ENCODE assay signal across 11 cellular contexts in genomic region chr12:31206038-31206670, GRCh38.
DNase-seq lines count a peak whose midpoint lies in the region; ATAC-seq and TF ChIP-seq lines count a peak whose summit lies in the region.
"Had no signal": no experiment of that assay in that cellular context is flagged by ENCODE, and none has a peak within 500 bp of the region (broad histone marks: within the 10 kb centered on the region; RNA-seq: fewer than 3 reads in every experiment).

No MANE protein-coding gene starts in this region.

- H3K4me1 ChIP-seq in HCT116 (ENCODE audit: control insufficient read depth in 1 of 2, insufficient read depth in 2 of 2, low read length in 2 of 2) (peaks cover 3 to 22% of the 10 kb centered on the region in 2 experiments; a peak in 3 of 4 replicates), SJCRH30 (peaks cover 16% of the 10 kb centered on the region), osteoblast (ENCODE audit: insufficient read depth, low read length) (no peaks in the 10 kb centered on the region)

- peak overlapping the region; percentile 35 for H3K4me2 ChIP-seq in HCT116 (ENCODE audit: low read length)
- H3K4me2 ChIP-seq in osteoblast (ENCODE audit: insufficient read depth, low read length): no peak overlapping the region

- no peak overlapping the region for H3K9ac ChIP-seq in HCT116 (ENCODE audit: low read length)

- H4K20me1 ChIP-seq in HCT116 (ENCODE audit: insufficient read depth): no peaks in the 10 kb centered on the region
- no peaks in the 10 kb centered on the region for H4K20me1 ChIP-seq in osteoblast (ENCODE audit: insufficient read depth, low read length)

- intact Hi-C loops in HCT116 (cut with micrococcal nuclease): no loop called here

- no peak for TF ChIP-seq RAD21 in HCT116 (IDR thresholded peaks at IDR 0.05; ENCODE audit: low read depth)

- H3K79me2 ChIP-seq in HCT116 (ENCODE audit: insufficient read depth, low read length) (no peaks in the 10 kb centered on the region), osteoblast (ENCODE audit: insufficient read depth, low read length) (no peaks in the 10 kb centered on the region)

- POLR2A ChIA-PET in HCT116 (lab: Charles Lee): no interaction called here

- H2AFZ ChIP-seq in HCT116 (ENCODE audit: low read depth, low read length, poor library complexity, severe bottlenecking): peak overlapping the region; percentile 82
- no peak overlapping the region for H2AFZ ChIP-seq in osteoblast (ENCODE audit: low read length)

- TF ChIP-seq CTCF in HCT116 (IDR thresholded peaks at IDR 0.05 in 2 of 3, conservative IDR thresholded peaks at IDR 0.05 in 1 of 3; ENCODE audit: borderline replicate concordance in 1 of 3, insufficient read depth in 1 of 3, low read depth in 2 of 3, low read length in 2 of 3) (no peak), fibroblast of pulmonary artery (IDR thresholded peaks at IDR 0.05; ENCODE audit: low read length, missing control alignments) (no peak), osteoblast (IDR thresholded peaks at IDR 0.05; ENCODE audit: extremely low read depth, low read depth, low read length) (no peak)

- RAD21 ChIA-PET in HCT116 (lab: Charles Lee; ENCODE audit: low non-redundant PET in 1 of 2, low total read pairs in 2 of 2, uncharacterized antibody in 2 of 2, unreplicated experiment in 2 of 2): no interaction called here

- H3K27ac ChIP-seq in HCT116 (ENCODE audit: low read depth, low read length) (no peak overlapping the region), SJCRH30 (peak overlapping the region; percentile 68), osteoblast (ENCODE audit: low read depth, low read length) (no peak overlapping the region)
- H3K27ac ChIP-seq: cardiac muscle cell had no signal

- no peaks in the 10 kb centered on the region for H3K9me2 ChIP-seq in HCT116 (ENCODE audit: insufficient read depth)

- no peak for TF ChIP-seq POLR2A in HCT116 (IDR thresholded peaks at IDR 0.05; ENCODE audit: borderline replicate concordance, extremely low read depth, insufficient read depth, insufficient read length)

- CTCF ChIA-PET in HCT116 (lab: Charles Lee): no interaction called here

- peak; percentile 69 for DNase-seq in HCT116 (ENCODE audit: low read depth, low spot score)
- DNase-seq in SJCRH30: peak; percentile 79 to 94
- DNase-seq in fibroblast of pulmonary artery (ENCODE audit: low read depth): peak; percentile 97
- peak; percentile 13 for DNase-seq in osteoblast (ENCODE audit: insufficient read length, low spot score, missing footprints)
- DNase-seq in NCI-H1092 treated with DMSO at 0.1 percent for 48 hours (lab: John Stamatoyannopoulos, UW): no peak
- no peak for DNase-seq in left lobe of liver (ENCODE audit: low spot score)
- no peak for DNase-seq in activated effector memory CD4-positive, alpha-beta T cell treated with anti-CD3 and anti-CD28 coated beads, Interleukin-2, amount 50 U/mL, for 16 hours
- no peak for DNase-seq in stimulated activated naive CD8-positive, alpha-beta T cell treated with anti-CD3 and anti-CD28 coated beads, Interleukin-15, Interleukin-2, amounts not matched to agents 100 U/mL and 50 U/mL, for 24 hours
- DNase-seq: activated CD4-positive, alpha-beta memory T cell treated with anti-CD3 and anti-CD28 coated beads, Interleukin-2, amount 10 ng/mL, durations not matched to agents 7 days and 5 days; left cardiac atrium had no signal

- BruUV-seq in HCT116 (replicated peaks; lab: Mats Ljungman, UMichigan): no TSS peak

- H3K9me3 ChIP-seq in HCT116 (ENCODE audit: control insufficient read depth in 1 of 2, insufficient read depth in 1 of 2, low read depth in 1 of 2, low read length in 2 of 2) (no peaks in the 10 kb centered on the region), SJCRH30 (replicated peaks) (no peaks in the 10 kb centered on the region; the same call in 1 of the 2 replicates), osteoblast (ENCODE audit: low read depth, low read length) (no peaks in the 10 kb centered on the region)

- H3K27me3 ChIP-seq in HCT116 (ENCODE audit: insufficient read depth, low read length) (no peaks in the 10 kb centered on the region), SJCRH30 (no peaks in the 10 kb centered on the region), osteoblast (ENCODE audit: insufficient read depth, low read length) (peaks cover 2% of the 10 kb centered on the region)
- H3K27me3 ChIP-seq: cardiac muscle cell had no signal

- H3K36me3 ChIP-seq in HCT116 (ENCODE audit: control insufficient read depth in 1 of 2, insufficient read depth in 2 of 2, low read length in 2 of 2) (no peaks in the 10 kb centered on the region), SJCRH30 (no peaks in the 10 kb centered on the region), osteoblast (ENCODE audit: insufficient read depth, low read length) (no peaks in the 10 kb centered on the region)
- H3K36me3 ChIP-seq: cardiac muscle cell had no signal

- ATAC-seq in HCT116: peak; percentile 85
- no peak for ATAC-seq in left lobe of liver
- ATAC-seq in stimulated activated naive CD8-positive, alpha-beta T cell treated with anti-CD3 and anti-CD28 coated beads, Interleukin-15, Interleukin-2, amounts not matched to agents 100 U/mL and 50 U/mL, for 24 hours: no peak

- H3K4me3 ChIP-seq in HCT116 (replicated peaks in 1 of 2; ENCODE audit: low read depth in 1 of 2, low read length in 2 of 2) (no peak overlapping the region), SJCRH30 (no peak overlapping the region), fibroblast of pulmonary artery (replicated peaks; ENCODE audit: low read depth, low read length) (no peak overlapping the region), osteoblast (ENCODE audit: insufficient read depth, low read length) (no peak overlapping the region)
- H3K4me3 ChIP-seq: cardiac muscle cell had no signal

TF ChIP-seq in HCT116, 20 proteins besides CTCF, POLR2A, EP300 and RAD21 (continues in another document):
- no peak for TF ChIP-seq EZH2 (IDR thresholded peaks at IDR 0.05)
- peak; percentile 27; the same call in 1 of the 2 replicates for TF ChIP-seq SP1 (IDR thresholded peaks at IDR 0.05; ENCODE audit: low read depth)
- no peak for TF ChIP-seq EZH2phosphoT487 (IDR thresholded peaks at IDR 0.05; ENCODE audit: borderline replicate concordance)
- no peak for TF ChIP-seq CEBPB (IDR thresholded peaks at IDR 0.05; ENCODE audit: low read depth)
- no peak for TF ChIP-seq REST (IDR thresholded peaks at IDR 0.05; ENCODE audit: low read depth)
- TF ChIP-seq SRF (IDR thresholded peaks at IDR 0.05; ENCODE audit: low read depth): no peak
- no peak for TF ChIP-seq MAX (IDR thresholded peaks at IDR 0.05)
- TF ChIP-seq EGR1 (IDR thresholded peaks at IDR 0.05; ENCODE audit: low read depth): no peak
- peak; percentile 44; the same call in 1 of the 2 replicates for TF ChIP-seq JUND (IDR thresholded peaks at IDR 0.05)
- TF ChIP-seq ATF3 (IDR thresholded peaks at IDR 0.05): no peak
- no peak for TF ChIP-seq ZNF274 (IDR thresholded peaks at IDR 0.05; ENCODE audit: low read depth, low read length)
- TF ChIP-seq POLR2AphosphoS5 (IDR thresholded peaks at IDR 0.05; ENCODE audit: low read depth, low read length): no peak
- TF ChIP-seq ELF1 (IDR thresholded peaks at IDR 0.05; ENCODE audit: borderline replicate concordance, low read depth): no peak
- no peak for TF ChIP-seq SIN3A (IDR thresholded peaks at IDR 0.05; ENCODE audit: low read depth)
- no peak for TF ChIP-seq CBX3 (IDR thresholded peaks at IDR 0.05; ENCODE audit: low read depth)
- TF ChIP-seq FOSL1 (IDR thresholded peaks at IDR 0.05; ENCODE audit: low read depth): peak; percentile 43; the same call in 1 of the 2 replicates

Comparison
In these comparisons a context has a peak if more than half of its experiments do, and no peak if none do; other contexts are left out.
1. DNase-seq: peak in HCT116 (single experiment), SJCRH30 (2 of 2), fibroblast of pulmonary artery (single experiment) and osteoblast (single experiment); none in NCI-H1092 treated with DMSO at 0.1 percent for 48 hours (single experiment), left lobe of liver (single experiment), activated effector memory CD4-positive, alpha-beta T cell treated with anti-CD3 and anti-CD28 coated beads, Interleukin-2, amount 50 U/mL, for 16 hours (single experiment) and stimulated activated naive CD8-positive, alpha-beta T cell treated with anti-CD3 and anti-CD28 coated beads, Interleukin-15, Interleukin-2, amounts not matched to agents 100 U/mL and 50 U/mL, for 24 hours (single experiment).